8 cellular contexts compared by ENCODE assay signal in genomic region chr4:108849611-108850406, GRCh38.
DNase-seq lines count a peak whose midpoint lies in the region; ATAC-seq, FAIRE-seq and TF ChIP-seq lines count a peak whose summit lies in the region.

No MANE protein-coding gene starts in this region.

- no peaks in the 10 kb centered on the region for H3K9me3 ChIP-seq in H1 (ENCODE audit: insufficient read depth in 2 of 2, low read depth in 1 of 2, low read length in 1 of 2)

- 84% methylated on average over 3 of the region's 3 CpGs; no CpG with 5 or more reads in 1 of the 2 experiments for WGBS in H1 (ENCODE audit: extremely low coverage in 1 of 2, insufficient coverage in 1 of 2, insufficient read length in 1 of 2, insufficient replicate concordance in 2 of 2, low coverage in 1 of 2, low lambda C conversion rate in 2 of 2, missing lambda C conversion rate in 1 of 2), 2 experiments

- H2BK15ac ChIP-seq in H1 (ENCODE audit: low read length): no peak overlapping the region

- H4K8ac ChIP-seq in H1 (ENCODE audit: extremely low read depth, insufficient read depth, low read length): no peak overlapping the region

- H3K36me3 ChIP-seq in H1 (ENCODE audit: control insufficient read depth in 2 of 4, insufficient read depth in 4 of 4, low read length in 3 of 4): no peaks in the 10 kb centered on the region

- H2AK5ac ChIP-seq in H1 (ENCODE audit: low read depth, low read length): no peak overlapping the region

- no peak for FAIRE-seq in H1 (lab: Jason Lieb, UNC)

- peak; percentile 96 for DNase-seq in Jurkat, Clone E6-1 (ENCODE audit: low read depth, low spot score)
- DNase-seq in H1 (ENCODE audit: low read depth in 1 of 2, low spot score in 2 of 2) (no peak), cardiac septum (ENCODE audit: low spot score) (no peak)
- DNase-seq in activated CD4-positive, CD25-positive, alpha-beta regulatory T cell (lab: John Stamatoyannopoulos, UW): no peak
- no peak for DNase-seq in stimulated activated CD4-positive, alpha-beta T cell treated with anti-CD3 and anti-CD28 coated beads, Interleukin-2, amount 100 ng/mL, for 24 hours
- DNase-seq in activated CD8-positive, alpha-beta memory T cell treated with anti-CD3 and anti-CD28 coated beads, Interleukin-2, amount 50 U/mL, for 48 hours: no peak

- H3K79me1 ChIP-seq in H1 (ENCODE audit: low read depth, low read length): no peaks in the 10 kb centered on the region

- no peak for TF ChIP-seq RAD21 in H1 (IDR thresholded peaks at IDR 0.05 in 1 of 2, conservative IDR thresholded peaks at IDR 0.05 in 1 of 2; ENCODE audit: low read depth in 2 of 2, low read length in 2 of 2)

- H4K20me1 ChIP-seq in H1 (replicated peaks in 1 of 2; ENCODE audit: control insufficient read depth in 1 of 2, insufficient read depth in 2 of 2, low read length in 2 of 2): no peaks in the 10 kb centered on the region

- H3K4me2 ChIP-seq in H1 (ENCODE audit: insufficient read depth in 1 of 2, low read depth in 2 of 2, low read length in 2 of 2): no peak overlapping the region

- intact Hi-C loops in cardiac septum (cut with DNase I): no loop called here

- no peak overlapping the region for H3K18ac ChIP-seq in H1 (ENCODE audit: extremely low read depth, low read length)

- POLR2A ChIA-PET in H1 (lab: Charles Lee; ENCODE audit: partially characterized antibody): no interaction called here

- TF ChIP-seq CTCF in H1 (IDR thresholded peaks at IDR 0.05; ENCODE audit: control extremely low read depth in 1 of 3, insufficient read depth in 1 of 3, low read depth in 1 of 3, low read length in 3 of 3): no peak

- CTCF ChIA-PET in H1 (lab: Charles Lee; ENCODE audit: partially characterized antibody): no interaction called here

- H4K91ac ChIP-seq in H1 (replicated peaks; ENCODE audit: insufficient read length, low read length): no peak overlapping the region

- H2BK5ac ChIP-seq in H1 (ENCODE audit: low read depth, low read length): no peak overlapping the region

- H2AFZ ChIP-seq in H1 (ENCODE audit: low read length): peak overlapping the region; percentile 91

- H2BK12ac ChIP-seq in H1 (ENCODE audit: low read depth, low read length): no peak overlapping the region

- no peak overlapping the region for H3K27ac ChIP-seq in H1 (ENCODE audit: low read depth, low read length)

- no peaks in the 10 kb centered on the region for H3K79me2 ChIP-seq in H1 (ENCODE audit: control insufficient read depth in 1 of 2, insufficient read depth in 2 of 2, low read length in 2 of 2)

- H3K4ac ChIP-seq in H1 (replicated peaks; ENCODE audit: insufficient read length, low read depth, low read length): no peak overlapping the region

- no peak overlapping the region for H3K9ac ChIP-seq in H1 (replicated peaks in 1 of 4; ENCODE audit: extremely low read depth in 1 of 4, low read depth in 3 of 4, low read length in 3 of 4)

- H3K56ac ChIP-seq in H1 (replicated peaks; ENCODE audit: insufficient read length, low read depth, low read length): no peak overlapping the region

- no peak for TF ChIP-seq EP300 in H1 (IDR thresholded peaks at IDR 0.05; ENCODE audit: borderline replicate concordance in 1 of 2, low read depth in 2 of 2, low read length in 2 of 2)

- H3K27me3 ChIP-seq in H1 (replicated peaks in 1 of 4; ENCODE audit: control insufficient read depth in 3 of 4, extremely low read depth in 1 of 4, insufficient read depth in 3 of 4, low read length in 3 of 4): no peaks in the 10 kb centered on the region

- H2BK20ac ChIP-seq in H1 (ENCODE audit: low read length): no peak overlapping the region

- H2BK120ac ChIP-seq in H1 (replicated peaks; ENCODE audit: low read depth, low read length): no peak overlapping the region

- no peak overlapping the region for H3K4me3 ChIP-seq in Jurkat, Clone E6-1 (ENCODE audit: low read length)
- H3K4me3 ChIP-seq in H1 (ENCODE audit: extremely low read depth in 1 of 4, insufficient read depth in 2 of 4, low read depth in 3 of 4, low read length in 4 of 4): no peak overlapping the region

- H3K14ac ChIP-seq in H1 (ENCODE audit: insufficient read length): no peak overlapping the region

- H3K4me1 ChIP-seq in H1 (replicated peaks in 1 of 4; ENCODE audit: control insufficient read depth in 3 of 4, insufficient read depth in 4 of 4, low read length in 3 of 4): peaks cover 0 to 10% (median 0%) of the 10 kb centered on the region in 4 experiments; a peak in 1 of 7 replicates

- TF ChIP-seq POLR2A in H1 (IDR thresholded peaks at IDR 0.05; ENCODE audit: control extremely low read depth in 1 of 2, low read depth in 2 of 2, low read length in 2 of 2): no peak

- H4K5ac ChIP-seq in H1 (ENCODE audit: insufficient read length, low read depth, low read length): no peak overlapping the region

- no peaks in the 10 kb centered on the region for H3K23me2 ChIP-seq in H1 (ENCODE audit: low read depth, low read length)

- ATAC-seq in GM18498 (IDR thresholded peaks at IDR 0.05; ENCODE audit: unreplicated experiment): peak; percentile 91
- ATAC-seq in GM21786 (IDR thresholded peaks at IDR 0.05; ENCODE audit: unreplicated experiment): peak; percentile 86

- H3K23ac ChIP-seq in H1 (ENCODE audit: insufficient read length): no peak overlapping the region

TF ChIP-seq in H1, 55 proteins besides CTCF, POLR2A, EP300 and RAD21:
- TF ChIP-seq EGR1 (IDR thresholded peaks at IDR 0.05; ENCODE audit: borderline replicate concordance, low read depth, low read length) (no peak), CTBP2 (IDR thresholded peaks at IDR 0.05; ENCODE audit: borderline replicate concordance, insufficient read depth, insufficient read length, low read length) (no peak), ATF2 (IDR thresholded peaks at IDR 0.05; ENCODE audit: low read length) (no peak), RBBP5 (IDR thresholded peaks at IDR 0.05; ENCODE audit: borderline replicate concordance, low read depth, low read length) (no peak), RXRA (IDR thresholded peaks at IDR 0.05; ENCODE audit: insufficient read depth, low read depth, low read length) (no peak), CEBPB (IDR thresholded peaks at IDR 0.05; ENCODE audit: low read depth, low read length) (no peak), MAFK (IDR thresholded peaks at IDR 0.05; ENCODE audit: low read depth, low read length) (no peak), USF2 (IDR thresholded peaks at IDR 0.05; ENCODE audit: low read length) (no peak), GABPA (IDR thresholded peaks at IDR 0.05; ENCODE audit: borderline replicate concordance, insufficient read depth, low read length) (no peak), JUN (IDR thresholded peaks at IDR 0.05; ENCODE audit: low read depth, low read length) (no peak), MAX (IDR thresholded peaks at IDR 0.05) (no peak), SP4 (IDR thresholded peaks at IDR 0.05; ENCODE audit: low read length) (no peak), CHD2 (IDR thresholded peaks at IDR 0.05; ENCODE audit: low read length) (no peak), SP1 (IDR thresholded peaks at IDR 0.05; ENCODE audit: low read depth, low read length) (no peak), SUZ12 (IDR thresholded peaks at IDR 0.05; ENCODE audit: low read length) (no peak)
